1 cellular context compared by ENCODE assay signal in genomic region chr2:51697095-51697494, GRCh38.
A peak's percentile ranks its signal among the peaks of the same experiment; 100 is the strongest.
TF ChIP-seq lines count a peak whose summit lies in the region.

No MANE protein-coding gene starts in this region.

TF ChIP-seq in GM12878, 131 proteins besides CTCF, POLR2A, EP300 and RAD21:
- TF ChIP-seq SKIL (IDR thresholded peaks at IDR 0.05; ENCODE audit: low read depth, poor library complexity, severe bottlenecking) (no peak), MEF2B (IDR thresholded peaks at IDR 0.05; ENCODE audit: partially characterized antibody, poor library complexity, severe bottlenecking) (peak; percentile 12), TBL1XR1 (IDR thresholded peaks at IDR 0.05; ENCODE audit: low read depth, low read length) (no peak)
